In genomic region chr3:37324752-37325407, GRCh38 we compare ENCODE assay signal across 11 cellular contexts.
DNase-seq lines count a peak whose midpoint lies in the region; ATAC-seq, FAIRE-seq and TF ChIP-seq lines count a peak whose summit lies in the region.
"Had no signal": no experiment of that assay in that cellular context is flagged by ENCODE, and none has a peak within 500 bp of the region (broad histone marks: within the 10 kb centered on the region; RNA-seq: fewer than 3 reads in every experiment).

No MANE protein-coding gene starts in this region.

- FAIRE-seq in islet of Langerhans (lab: Jason Lieb, UNC): peak; percentile 62

- H3K4me3 ChIP-seq in spleen: no peak overlapping the region
- H3K4me3 ChIP-seq: sigmoid colon had no signal

- DNase-seq in activated CD4-positive, alpha-beta T cell treated with anti-CD3 and anti-CD28 coated beads for 36 hours: no peak
- DNase-seq in activated CD4-positive, alpha-beta T cell treated with anti-CD3 and anti-CD28 coated beads, Interleukin-2, amount 50 U/mL, for 4 hours: no peak
- peak; percentile 5 for DNase-seq in amniotic stem cell (lab: John Stamatoyannopoulos, UW)
- no peak for DNase-seq in spleen
- DNase-seq in activated CD4-positive, alpha-beta T cell treated with anti-CD3 and anti-CD28 coated beads for 4 hours: no peak
- DNase-seq in NCI-H2107 (lab: John Stamatoyannopoulos, UW): no peak
- DNase-seq: MM.1S, sigmoid colon had no signal

- WGBS in spleen, 5 donors: 60 to 74% (median 64%) methylated on average over 4 of the region's 4 CpGs

- no peaks in the 10 kb centered on the region for H3K9me3 ChIP-seq in spleen
- H3K9me3 ChIP-seq: sigmoid colon had no signal

- CTCF ChIA-PET in activated CD4-positive, alpha-beta T cell treated with anti-CD3 and anti-CD28 coated beads for 36 hours (lab: Charles Lee): interaction anchor here (1.2 to 2.8 kb wide), 3 partner anchors 9 to 19 kb away, joined by 3 to 9 read pairs (median 3); no protein-coding TSS in a partner anchor

- no peak for TF ChIP-seq POLR2A in spleen (IDR thresholded peaks at IDR 0.05)

- H3K27me3 ChIP-seq in spleen (replicated peaks in 1 of 7): no peaks in the 10 kb centered on the region
- H3K27me3 ChIP-seq: sigmoid colon had no signal

- ATAC-seq in activated CD4-positive, alpha-beta T cell treated with anti-CD3 and anti-CD28 coated beads for 36 hours: peak; percentile 21
- no peak for ATAC-seq in HG02763 (IDR thresholded peaks at IDR 0.05; ENCODE audit: unreplicated experiment)

- no peaks in the 10 kb centered on the region for H3K9me3 Mint-ChIP-seq in activated CD4-positive, alpha-beta T cell treated with anti-CD3 and anti-CD28 coated beads for 36 hours (ENCODE audit: low read depth)

- intact Hi-C loops in activated CD4-positive, alpha-beta T cell treated with anti-CD3 and anti-CD28 coated beads for 36 hours (cut with DNase I, micrococcal nuclease): no loop called here
- intact Hi-C loops in spleen (cut with DNase I; ENCODE audit: low total_unique reads): no loop called here

- H3K4me3 Mint-ChIP-seq in activated CD4-positive, alpha-beta T cell treated with anti-CD3 and anti-CD28 coated beads for 36 hours: no peak overlapping the region

- peaks cover 37% of the 10 kb centered on the region for H3K4me1 Mint-ChIP-seq in activated CD4-positive, alpha-beta T cell treated with anti-CD3 and anti-CD28 coated beads for 36 hours

- peak overlapping the region; percentile 80 for H3K27ac Mint-ChIP-seq in activated CD4-positive, alpha-beta T cell treated with anti-CD3 and anti-CD28 coated beads for 36 hours

- H3K36me3 ChIP-seq in spleen: peaks cover 0 to 87% (median 39%) of the 10 kb centered on the region in 6 donors

- no peaks in the 10 kb centered on the region for H3K27me3 Mint-ChIP-seq in activated CD4-positive, alpha-beta T cell treated with anti-CD3 and anti-CD28 coated beads for 36 hours

- peak overlapping the region in 7 of 8 donors; percentile 6 to 60 (median 34) for H3K27ac ChIP-seq in spleen
- H3K27ac ChIP-seq: epithelial cell of prostate, sigmoid colon had no signal

- H3K36me3 Mint-ChIP-seq in activated CD4-positive, alpha-beta T cell treated with anti-CD3 and anti-CD28 coated beads for 36 hours (ENCODE audit: low read depth): peaks cover 64% of the 10 kb centered on the region

- peaks cover 0 to 49% (median 19%) of the 10 kb centered on the region in 6 donors for H3K4me1 ChIP-seq in spleen

- POLR2A ChIA-PET in activated CD4-positive, alpha-beta T cell treated with anti-CD3 and anti-CD28 coated beads for 36 hours (lab: Charles Lee): no interaction called here

- TF ChIP-seq CTCF in spleen (IDR thresholded peaks at IDR 0.05 in 8 of 11, conservative IDR thresholded peaks at IDR 0.05 in 3 of 11): no peak
